1 cellular context compared by ENCODE assay signal in genomic region chr2:231387904-231388724, GRCh38.
TF ChIP-seq lines count a peak whose summit lies in the region.

No MANE protein-coding gene starts in this region.

TF ChIP-seq in HepG2, 621 proteins besides CTCF, POLR2A, EP300 and RAD21 (continued from another document):
- TF ChIP-seq HMGXB3 (CRISPR knock-in tag; IDR thresholded peaks at IDR 0.05; ENCODE audit: borderline replicate concordance) (no peak), NFATC3 (CRISPR knock-in tag; IDR thresholded peaks at IDR 0.05) (no peak), ZFX (CRISPR knock-in tag; IDR thresholded peaks at IDR 0.05; ENCODE audit: low read depth) (peak; percentile 90), TFE3 (CRISPR knock-in tag; IDR thresholded peaks at IDR 0.05) (no peak), DMAP1 (CRISPR knock-in tag; IDR thresholded peaks at IDR 0.05) (no peak), ZNF883 (CRISPR knock-in tag; IDR thresholded peaks at IDR 0.05; ENCODE audit: not compliant biosample characterization) (peak; percentile 85), ASH2L (IDR thresholded peaks at IDR 0.05; ENCODE audit: insufficient read length, low read depth, low read length) (no peak), CBX1 (IDR thresholded peaks at IDR 0.05; ENCODE audit: low read depth) (no peak), ZNF704 (CRISPR knock-in tag; IDR thresholded peaks at IDR 0.05; ENCODE audit: borderline replicate concordance) (no peak), MAFF (IDR thresholded peaks at IDR 0.05; ENCODE audit: low read depth, low read length) (no peak), CBFB (CRISPR knock-in tag; IDR thresholded peaks at IDR 0.05) (no peak)
